20 cellular contexts compared by ENCODE assay signal in the genomic region with DNA sequence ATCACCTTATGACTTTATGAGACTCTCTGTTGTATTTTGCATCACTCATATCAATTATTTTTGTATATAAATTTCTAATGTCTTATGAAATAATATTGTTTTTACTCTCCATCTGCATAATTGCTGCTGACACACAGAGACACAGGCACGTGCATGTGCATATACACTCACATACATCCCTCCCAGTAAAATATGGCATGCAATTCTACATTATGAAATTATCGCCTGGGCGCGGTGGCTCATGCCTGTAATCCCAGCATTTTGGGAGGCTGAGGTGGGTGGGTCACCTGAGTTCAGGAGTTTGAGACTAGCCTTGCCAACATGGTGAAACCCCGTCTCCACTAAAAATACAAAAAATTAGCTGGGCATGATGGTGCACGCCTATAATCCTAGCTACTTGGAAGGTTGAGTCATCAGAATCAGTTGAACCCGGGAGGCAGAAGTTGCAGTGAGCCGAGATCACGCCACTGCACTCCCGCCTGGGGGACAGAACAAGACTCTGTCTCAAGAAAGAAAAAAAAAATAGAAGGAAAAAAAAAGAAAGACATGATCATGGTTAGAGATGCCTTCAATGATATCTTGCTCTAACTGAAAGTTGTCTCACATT.
A peak's percentile ranks its signal among the peaks of the same experiment; 100 is the strongest.
DNase-seq lines count a peak whose midpoint lies in the region; ATAC-seq, FAIRE-seq and TF ChIP-seq lines count a peak whose summit lies in the region.
"Had no signal": no experiment of that assay in that cellular context is flagged by ENCODE, and none has a peak within 500 bp of the region (broad histone marks: within the 10 kb centered on the region; RNA-seq: fewer than 3 reads in every experiment).

No MANE protein-coding gene starts in this region.

- H3K4me1 Mint-ChIP-seq in MCF 10A (ENCODE audit: insufficient read depth, unreplicated experiment): no peaks in the 10 kb centered on the region
- no peaks in the 10 kb centered on the region for H3K4me1 Mint-ChIP-seq in stimulated activated effector memory CD8-positive, alpha-beta T cell treated with anti-CD3 and anti-CD28 coated beads, Interleukin-12 subunit alpha, Interleukin-12 subunit beta, amount 100 ng/mL, for 72 hours
- H3K4me1 Mint-ChIP-seq: CD14-positive monocyte; CD4-positive, alpha-beta memory T cell had no signal

- intact Hi-C loops in MCF 10A (cut with micrococcal nuclease) (no loop called here), breast epithelium (cut with DNase I; ENCODE audit: low total_unique reads) (no loop called here)

- H3K9me3 Mint-ChIP-seq in MCF 10A (ENCODE audit: unreplicated experiment): no peaks in the 10 kb centered on the region
- peaks cover 6% of the 10 kb centered on the region for H3K9me3 Mint-ChIP-seq in stimulated activated effector memory CD8-positive, alpha-beta T cell treated with anti-CD3 and anti-CD28 coated beads, Interleukin-12 subunit alpha, Interleukin-12 subunit beta, amount 100 ng/mL, for 72 hours

- no peaks in the 10 kb centered on the region for H3K36me3 Mint-ChIP-seq in MCF 10A (ENCODE audit: insufficient read depth, unreplicated experiment)
- H3K36me3 Mint-ChIP-seq in stimulated activated effector memory CD8-positive, alpha-beta T cell treated with anti-CD3 and anti-CD28 coated beads, Interleukin-12 subunit alpha, Interleukin-12 subunit beta, amount 100 ng/mL, for 72 hours: no peaks in the 10 kb centered on the region
- H3K36me3 Mint-ChIP-seq: CD14-positive monocyte; CD4-positive, alpha-beta memory T cell had no signal

- no TSS peak for BruUV-seq in MCF 10A (replicated peaks; lab: Mats Ljungman, UMichigan)

- H3K4me3 ChIP-seq in breast epithelium (no peak overlapping the region), bronchial epithelial cell (ENCODE audit: low read depth, low read length) (no peak overlapping the region)
- H3K4me3 ChIP-seq: A549, GM23248, HAP-1 had no signal

- CTCF ChIA-PET in MCF 10A (lab: Yijun Ruan, JAX): interaction anchor here (0.7 kb wide), 1 partner anchor 73 kb away, joined by 3 read pairs; no protein-coding TSS in a partner anchor

- H3K27me3 Mint-ChIP-seq in MCF 10A (ENCODE audit: insufficient read depth, unreplicated experiment): no peaks in the 10 kb centered on the region
- H3K27me3 Mint-ChIP-seq: CD4-positive, alpha-beta memory T cell had no signal

- H3K27ac ChIP-seq in breast epithelium (no peak overlapping the region), foreskin keratinocyte (peak overlapping the region; percentile 67)
- H3K27ac ChIP-seq: 22Rv1, A549, GM23248, HL-60 had no signal

- H3K27me3 ChIP-seq in breast epithelium (no peaks in the 10 kb centered on the region), bronchial epithelial cell (ENCODE audit: control insufficient read depth, insufficient read depth, low read length) (no peaks in the 10 kb centered on the region), foreskin keratinocyte (no peaks in the 10 kb centered on the region)

- no peaks in the 10 kb centered on the region for H3K36me3 ChIP-seq in breast epithelium
- no peaks in the 10 kb centered on the region for H3K36me3 ChIP-seq in bronchial epithelial cell (ENCODE audit: control insufficient read depth, insufficient read depth, low read length)
- H3K36me3 ChIP-seq: HAP-1 had no signal

- H3K4me3 Mint-ChIP-seq in MCF 10A (ENCODE audit: unreplicated experiment): no peak overlapping the region
- no peak overlapping the region for H3K4me3 Mint-ChIP-seq in stimulated activated effector memory CD8-positive, alpha-beta T cell treated with anti-CD3 and anti-CD28 coated beads, Interleukin-12 subunit alpha, Interleukin-12 subunit beta, amount 100 ng/mL, for 72 hours
- H3K4me3 Mint-ChIP-seq: CD14-positive monocyte; CD4-positive, alpha-beta memory T cell had no signal

- no peak for TF ChIP-seq POLR2A in breast epithelium (IDR thresholded peaks at IDR 0.05)

- DNase-seq in MCF 10A (ENCODE audit: unreplicated experiment) (peak; percentile 22), breast epithelium (ENCODE audit: low spot score in 2 of 2) (no peak), bronchial epithelial cell (ENCODE audit: low read depth) (peak; percentile 73), foreskin keratinocyte (peak in 1 of 2 donors; percentile 77), NK-92 (lab: John Stamatoyannopoulos, UW; ENCODE audit: unreplicated experiment) (no peak)
- no peak for DNase-seq in stimulated activated effector memory CD8-positive, alpha-beta T cell treated with anti-CD3 and anti-CD28 coated beads, Interleukin-12 subunit alpha, Interleukin-12 subunit beta, amount 100 ng/mL, for 72 hours (ENCODE audit: low spot score in 2 of 2)
- DNase-seq: AML-193; CD4-positive, alpha-beta memory T cell; DMS153; DMS79; GDM1; GM23248 had no signal

- TF ChIP-seq CTCF in MCF 10A (IDR thresholded peaks at IDR 0.05; ENCODE audit: unreplicated experiment) (no peak), breast epithelium (IDR thresholded peaks at IDR 0.05) (no peak), bronchial epithelial cell (IDR thresholded peaks at IDR 0.05; ENCODE audit: insufficient read depth, low read length, severe bottlenecking) (no peak), foreskin keratinocyte (conservative IDR thresholded peaks at IDR 0.05) (peak; percentile 25)

- FAIRE-seq in bronchial epithelial cell (lab: Jason Lieb, UNC): no peak
- FAIRE-seq: A549, GM12892, GM18507 had no signal

- H3K9me3 ChIP-seq in breast epithelium: no peaks in the 10 kb centered on the region
- H3K9me3 ChIP-seq: A549, HAP-1 had no signal

- ATAC-seq in foreskin keratinocyte (peak; percentile 96), HG02970 (IDR thresholded peaks at IDR 0.05; ENCODE audit: low FRiP score, unreplicated experiment) (no peak)
- no peak for ATAC-seq in stimulated activated effector memory CD8-positive, alpha-beta T cell treated with anti-CD3 and anti-CD28 coated beads, Interleukin-12 subunit alpha, Interleukin-12 subunit beta, amount 100 ng/mL, for 72 hours
- ATAC-seq: A549 had no signal

- no peak overlapping the region for H3K27ac Mint-ChIP-seq in MCF 10A (ENCODE audit: low read depth, unreplicated experiment)
- H3K27ac Mint-ChIP-seq in stimulated activated effector memory CD8-positive, alpha-beta T cell treated with anti-CD3 and anti-CD28 coated beads, Interleukin-12 subunit alpha, Interleukin-12 subunit beta, amount 100 ng/mL, for 72 hours: no peak overlapping the region
- H3K27ac Mint-ChIP-seq: CD14-positive monocyte; CD4-positive, alpha-beta memory T cell had no signal

- POLR2A ChIA-PET in MCF 10A (lab: Yijun Ruan, JAX): no interaction called here

- H3K4me1 ChIP-seq in breast epithelium (no peaks in the 10 kb centered on the region), foreskin keratinocyte (peaks cover 7% of the 10 kb centered on the region)
- H3K4me1 ChIP-seq: A549, HAP-1 had no signal

Comparison
In these comparisons a context has a peak if more than half of its experiments do, and no peak if none do; other contexts are left out.
1. DNase-seq: peak in MCF 10A (single experiment) and bronchial epithelial cell (single experiment); none in breast epithelium (0 of 2), stimulated activated effector memory CD8-positive, alpha-beta T cell treated with anti-CD3 and anti-CD28 coated beads, Interleukin-12 subunit alpha, Interleukin-12 subunit beta, amount 100 ng/mL, for 72 hours (0 of 2) and NK-92 (single experiment).